ENCODE assay signal across 10 cellular contexts in genomic region chr11:34640050-34640971, GRCh38. TPM values are rescaled to one million over a fixed set of nuclear protein-coding genes. Genes with fewer than 3 reads are reported as not detected.
DNase-seq lines count a peak whose midpoint lies in the region; ATAC-seq and TF ChIP-seq lines count a peak whose summit lies in the region.
"Had no signal": no experiment of that assay in that cellular context is flagged by ENCODE, and none has a peak within 500 bp of the region (broad histone marks: within the 10 kb centered on the region; RNA-seq: fewer than 3 reads in every experiment).

No MANE protein-coding gene starts in this region.

- intact Hi-C loops in Calu3 (cut with micrococcal nuclease; ENCODE audit: unreplicated experiment) (loop anchor here (5.0 kb wide), 2 partner anchors 38 to 128 kb away; partner anchors contain the start of gene ELF5), HCT116 (cut with micrococcal nuclease) (no loop called here), Panc1 (cut with micrococcal nuclease; ENCODE audit: unreplicated experiment) (no loop called here)
- intact Hi-C loops in activated CD4-positive, alpha-beta T cell treated with anti-CD3 and anti-CD28 coated beads, Interleukin-2, amount 10 ng/mL, durations not matched to agents 24 days and 14 days (cut with micrococcal nuclease): no loop called here

- H3K27ac ChIP-seq in HCT116 (ENCODE audit: low read depth, low read length) (peak overlapping the region; percentile 57), Panc1 (ENCODE audit: low read length) (peak overlapping the region; percentile 76)

- H3K4me3 ChIP-seq in HCT116 (replicated peaks in 1 of 2; ENCODE audit: low read depth in 1 of 2, low read length in 2 of 2): no peak overlapping the region
- no peak overlapping the region for H3K4me3 ChIP-seq in Panc1 (ENCODE audit: low read depth in 2 of 2, low read length in 2 of 2)

- H3K36me3 Mint-ChIP-seq in Calu3 (ENCODE audit: insufficient read depth, unreplicated experiment): peaks cover 91% of the 10 kb centered on the region
- no peaks in the 10 kb centered on the region for H3K36me3 Mint-ChIP-seq in activated CD4-positive, alpha-beta T cell treated with anti-CD3 and anti-CD28 coated beads, Interleukin-2, amount 10 ng/mL, durations not matched to agents 24 days and 14 days (ENCODE audit: low read depth)

- H2AFZ ChIP-seq in HCT116 (ENCODE audit: low read depth, low read length, poor library complexity, severe bottlenecking): no peak overlapping the region

- in situ Hi-C loops in Panc1 (cut with HindIII; ENCODE audit: low pct_unique_long_range_greater_than_20kb, low sequenced_read_pairs): no loop called here

- TF ChIP-seq RAD21 in HCT116 (IDR thresholded peaks at IDR 0.05; ENCODE audit: low read depth): no peak

- RAD21 ChIA-PET in HCT116 (lab: Charles Lee; ENCODE audit: low non-redundant PET in 1 of 2, low total read pairs in 2 of 2, uncharacterized antibody in 2 of 2, unreplicated experiment in 2 of 2): interaction anchor here in 1 of 2 experiments (1.1 to 1.2 kb wide), 2 partner anchors 39 to 55 kb away, joined by 3 read pairs; no protein-coding TSS in a partner anchor

- peaks cover 86% of the 10 kb centered on the region for H3K79me2 ChIP-seq in HCT116 (ENCODE audit: insufficient read depth, low read length)

- H3K27me3 Mint-ChIP-seq in Calu3 (ENCODE audit: unreplicated experiment): no peaks in the 10 kb centered on the region
- H3K27me3 Mint-ChIP-seq in activated CD4-positive, alpha-beta T cell treated with anti-CD3 and anti-CD28 coated beads, Interleukin-2, amount 10 ng/mL, durations not matched to agents 24 days and 14 days: peaks cover 66% of the 10 kb centered on the region

- H3K9me2 ChIP-seq in HCT116 (ENCODE audit: insufficient read depth): no peaks in the 10 kb centered on the region
- H3K9me2 ChIP-seq: SK-N-SH had no signal

- no peaks in the 10 kb centered on the region for H4K20me1 ChIP-seq in HCT116 (ENCODE audit: insufficient read depth)

- H3K27ac Mint-ChIP-seq in Calu3 (ENCODE audit: unreplicated experiment): peak overlapping the region; percentile 62
- no peak overlapping the region for H3K27ac Mint-ChIP-seq in activated CD4-positive, alpha-beta T cell treated with anti-CD3 and anti-CD28 coated beads, Interleukin-2, amount 10 ng/mL, durations not matched to agents 24 days and 14 days

- peak overlapping the region; percentile 47 for H3K9ac ChIP-seq in HCT116 (ENCODE audit: low read length)
- H3K9ac ChIP-seq: SK-N-SH had no signal

- no peaks in the 10 kb centered on the region for H3K27me3 ChIP-seq in HCT116 (ENCODE audit: insufficient read depth, low read length)
- no peaks in the 10 kb centered on the region for H3K27me3 ChIP-seq in Panc1 (ENCODE audit: control insufficient read depth, insufficient read depth, low read length)

- peaks cover 40 to 98% of the 10 kb centered on the region in 2 experiments for H3K4me1 ChIP-seq in HCT116 (ENCODE audit: control insufficient read depth in 1 of 2, insufficient read depth in 2 of 2, low read length in 2 of 2)
- H3K4me1 ChIP-seq in Panc1 (ENCODE audit: control insufficient read depth, insufficient read depth, low read length): peaks cover 23% of the 10 kb centered on the region

- H3K4me2 ChIP-seq in HCT116 (ENCODE audit: low read length): peak overlapping the region; percentile 69
- H3K4me2 ChIP-seq: SK-N-SH had no signal

- no peak for TF ChIP-seq POLR2A in HCT116 (IDR thresholded peaks at IDR 0.05; ENCODE audit: borderline replicate concordance, extremely low read depth, insufficient read depth, insufficient read length)

- peak; percentile 72 for ATAC-seq in HCT116
- ATAC-seq in Panc1: peak; percentile 75

- DNase-seq in Calu3 (peak; percentile 88), HCT116 (ENCODE audit: low read depth, low spot score) (no peak), Panc1 (ENCODE audit: low read depth, low spot score) (no peak), left kidney (ENCODE audit: low read depth, low spot score) (peak; percentile 82), NCI-H446 (lab: John Stamatoyannopoulos, UW) (no peak), A172 (ENCODE audit: low spot score) (no peak), NCI-H2081 treated with DMSO at 0.1 percent for 48 hours (lab: John Stamatoyannopoulos, UW) (no peak)
- DNase-seq in activated CD4-positive, alpha-beta T cell treated with anti-CD3 and anti-CD28 coated beads, Interleukin-2, amount 10 ng/mL, durations not matched to agents 24 days and 14 days: no peak
- DNase-seq: central memory CD4-positive, alpha-beta T cell; SK-N-SH had no signal

- TF ChIP-seq CTCF in Calu3 (IDR thresholded peaks at IDR 0.05; ENCODE audit: unreplicated experiment): no peak
- no peak for TF ChIP-seq CTCF in HCT116 (IDR thresholded peaks at IDR 0.05 in 2 of 3, conservative IDR thresholded peaks at IDR 0.05 in 1 of 3; ENCODE audit: borderline replicate concordance in 1 of 3, insufficient read depth in 1 of 3, low read depth in 2 of 3, low read length in 2 of 3)
- TF ChIP-seq CTCF in Panc1 (IDR thresholded peaks at IDR 0.05): no peak

- POLR2A ChIA-PET in HCT116 (lab: Charles Lee): interaction anchor here (0.7 to 2.0 kb wide), 7 partner anchors 8 to 45 kb away, joined by 3 to 7 read pairs (median 4); no protein-coding TSS in a partner anchor
- POLR2A ChIA-PET in Panc1 (lab: Charles Lee): no interaction called here

- H3K4me1 Mint-ChIP-seq in Calu3 (ENCODE audit: low read depth, unreplicated experiment): peaks cover 92% of the 10 kb centered on the region
- no peaks in the 10 kb centered on the region for H3K4me1 Mint-ChIP-seq in activated CD4-positive, alpha-beta T cell treated with anti-CD3 and anti-CD28 coated beads, Interleukin-2, amount 10 ng/mL, durations not matched to agents 24 days and 14 days

- CTCF ChIA-PET in Calu3 (lab: Charles Lee): interaction anchor here (1.0 to 5.5 kb wide), 6 partner anchors 9 to 151 kb away, joined by 4 to 50 read pairs (median 6); partner anchors contain the start of gene EHF
- CTCF ChIA-PET in HCT116 (lab: Charles Lee): interaction anchor here (0.8 to 1.7 kb wide), 3 partner anchors 14 to 259 kb away, joined by 3 to 4 read pairs (median 3); no protein-coding TSS in a partner anchor
- CTCF ChIA-PET in Panc1 (lab: Charles Lee): interaction anchor here (0.6 kb wide), 1 partner anchor 61 kb away, joined by 3 read pairs; no protein-coding TSS in a partner anchor

- H3K9me3 ChIP-seq in HCT116 (ENCODE audit: control insufficient read depth in 1 of 2, insufficient read depth in 1 of 2, low read depth in 1 of 2, low read length in 2 of 2) (no peaks in the 10 kb centered on the region), Panc1 (ENCODE audit: control insufficient read depth, insufficient read depth, low read depth, low read length) (no peaks in the 10 kb centered on the region)
- H3K9me3 ChIP-seq: SK-N-SH had no signal

- H3K36me3 ChIP-seq in HCT116 (ENCODE audit: control insufficient read depth in 1 of 2, insufficient read depth in 2 of 2, low read length in 2 of 2) (0 out of 4 replicates have a peak, but pooled peaks cover 0 to 5% of the 10 kb centered on the region in 2 experiments), Panc1 (ENCODE audit: control insufficient read depth, insufficient read depth, low read length) (no peaks in the 10 kb centered on the region)

- peak overlapping the region; percentile 68 for H3K4me3 Mint-ChIP-seq in Calu3 (ENCODE audit: low read depth, unreplicated experiment)
- no peak overlapping the region for H3K4me3 Mint-ChIP-seq in activated CD4-positive, alpha-beta T cell treated with anti-CD3 and anti-CD28 coated beads, Interleukin-2, amount 10 ng/mL, durations not matched to agents 24 days and 14 days

- H3K9me3 Mint-ChIP-seq in Calu3 (ENCODE audit: low read depth, unreplicated experiment): no peaks in the 10 kb centered on the region
- no peaks in the 10 kb centered on the region for H3K9me3 Mint-ChIP-seq in activated CD4-positive, alpha-beta T cell treated with anti-CD3 and anti-CD28 coated beads, Interleukin-2, amount 10 ng/mL, durations not matched to agents 24 days and 14 days

- BruUV-seq in Calu3 (replicated peaks; lab: Mats Ljungman, UMichigan) (no TSS peak), HCT116 (replicated peaks; lab: Mats Ljungman, UMichigan) (no TSS peak), Panc1 (replicated peaks; lab: Mats Ljungman, UMichigan) (no TSS peak)

TF ChIP-seq in HCT116, 20 proteins besides CTCF, POLR2A, EP300 and RAD21:
- TF ChIP-seq MAX (IDR thresholded peaks at IDR 0.05) (0 out of 2 replicates have a peak, but pooled peaks have one; percentile 14), SIN3A (IDR thresholded peaks at IDR 0.05; ENCODE audit: low read depth) (no peak)

RNA-seq across cellular contexts. Expression of gene EHF, which starts 19.4 kb away (rescaled TPM):
- 286 and 299 TPM in 2 replicates for total RNA-seq in Calu3 (2022)
- total RNA-seq in HCT116 (2021; ENCODE audit: unreplicated experiment): 51.5 TPM
- 58.5 and 60.4 TPM in 2 replicates for polyA plus RNA-seq in HCT116 (2012)
- total RNA-seq in Panc1 (2021; ENCODE audit: unreplicated experiment): 0.51 TPM
- 0.17 TPM for polyA plus RNA-seq in Panc1 (2012; ENCODE audit: insufficient read length)
- not detected in 2 replicates for total RNA-seq in activated CD4-positive, alpha-beta T cell treated with anti-CD3 and anti-CD28 coated beads, Interleukin-2, amount 10 ng/mL, durations not matched to agents 24 days and 14 days
- 0.14 TPM in 1 of 2 replicates, not detected in the other for total RNA-seq in A172 (2014; rRNA removed; shearing (Covaris generic))
- polyA plus RNA-seq: SK-N-SH had no signal

Comparison
In these comparisons a context has a peak if more than half of its experiments do, and no peak if none do; other contexts are left out.
1. DNase-seq: peak in Calu3 (single experiment) and left kidney (single experiment); none in HCT116 (single experiment), Panc1 (single experiment), NCI-H446 (0 of 2), activated CD4-positive, alpha-beta T cell treated with anti-CD3 and anti-CD28 coated beads, Interleukin-2, amount 10 ng/mL, durations not matched to agents 24 days and 14 days (single experiment), A172 (single experiment) and NCI-H2081 treated with DMSO at 0.1 percent for 48 hours (single experiment).
2. RNA of gene EHF, which starts 19.4 kb away (total RNA-seq): 286 to 299 TPM in Calu3 and 51.5 TPM in HCT116 (single experiment); 0.51 TPM in Panc1 (single experiment), not detected in activated CD4-positive, alpha-beta T cell treated with anti-CD3 and anti-CD28 coated beads, Interleukin-2, amount 10 ng/mL, durations not matched to agents 24 days and 14 days and 0.14 TPM in A172; every median in the first group is over 10 times any median in the second.